11 cellular contexts compared by ENCODE assay signal in the genomic region with DNA sequence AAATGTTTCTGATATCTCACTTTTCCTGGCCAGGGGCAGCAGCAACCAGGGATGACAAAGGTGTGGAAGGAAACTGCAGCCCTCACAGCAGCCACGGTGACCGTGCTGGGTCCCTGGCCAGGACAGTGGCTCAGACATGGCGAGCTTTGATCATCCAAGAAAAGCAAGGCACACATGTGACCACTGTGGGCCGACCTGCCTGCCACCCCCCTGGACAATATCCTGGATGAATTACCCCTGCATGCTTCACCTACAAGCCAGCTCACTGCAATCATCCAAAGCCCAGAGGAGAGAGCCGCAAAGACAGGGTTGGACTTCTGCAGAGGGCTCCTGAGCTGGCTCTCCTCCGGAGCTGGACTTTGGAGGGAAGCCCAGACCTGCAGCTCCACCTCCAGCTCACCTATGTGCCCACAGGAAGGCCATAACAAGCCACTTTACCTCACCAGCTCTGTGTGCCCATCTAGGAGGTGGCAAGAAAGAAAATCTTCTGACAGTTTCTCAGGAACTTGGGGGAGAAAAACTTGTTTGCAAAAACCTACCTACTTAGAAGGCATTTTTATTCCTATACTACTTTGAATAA. TPM values are rescaled to one million over a fixed set of nuclear protein-coding genes. Genes with fewer than 3 reads are reported as not detected.
A peak's percentile ranks its signal among the peaks of the same experiment; 100 is the strongest.
DNase-seq lines count a peak whose midpoint lies in the region; ATAC-seq and TF ChIP-seq lines count a peak whose summit lies in the region.
"Had no signal": no experiment of that assay in that cellular context is flagged by ENCODE, and none has a peak within 500 bp of the region (broad histone marks: within the 10 kb centered on the region; RNA-seq: fewer than 3 reads in every experiment).

No MANE protein-coding gene starts in this region.

- H3K4me1 Mint-ChIP-seq in brain (peaks cover 74% of the 10 kb centered on the region), mesothelial cell of epicardium (peaks cover 41% of the 10 kb centered on the region)
- no peaks in the 10 kb centered on the region for H3K4me1 Mint-ChIP-seq in natural killer cell treated with Interleukin-12 subunit alpha and Interleukin-12 subunit beta and Interleukin-15 and Interleukin-18, amount 100 ng/mL, for 72 hours (ENCODE audit: low read depth in 2 of 2)

- H3K36me3 ChIP-seq in KMS-11 (ENCODE audit: insufficient read depth) (no peaks in the 10 kb centered on the region; the same call in 1 of the 2 replicates), stomach smooth muscle (ENCODE audit: control insufficient read depth in 2 of 2, insufficient read depth in 2 of 2, low read length in 2 of 2) (no peaks in the 10 kb centered on the region), ascending aorta (no peaks in the 10 kb centered on the region)
- H3K36me3 ChIP-seq: uterus had no signal

- peaks cover 56% of the 10 kb centered on the region for H3K4me1 ChIP-seq in KMS-11 (ENCODE audit: low read depth, poor library complexity, severe bottlenecking)
- peaks cover 70% of the 10 kb centered on the region for H3K4me1 ChIP-seq in stomach smooth muscle (ENCODE audit: control insufficient read depth, insufficient read depth, low read length)
- peaks cover 0 to 19% of the 10 kb centered on the region in 2 donors for H3K4me1 ChIP-seq in ascending aorta
- H3K4me1 ChIP-seq: uterus had no signal

- intact Hi-C loops in ascending aorta (cut with DNase I): loop anchor here (5.0 kb wide), 2 partner anchors 47 to 93 kb away; no protein-coding TSS in a partner anchor

- no peak for DNase-seq in mesothelial cell of epicardium (ENCODE audit: low spot score in 2 of 2, unreplicated experiment in 2 of 2)
- DNase-seq in ascending aorta (ENCODE audit: low spot score in 2 of 2): no peak
- no peak for DNase-seq in Ammon's horn (ENCODE audit: low spot score)
- DNase-seq in natural killer cell treated with Interleukin-12 subunit alpha and Interleukin-12 subunit beta and Interleukin-15 and Interleukin-18, amount 100 ng/mL, for 72 hours (ENCODE audit: low spot score): no peak
- DNase-seq: GDM1; stimulated activated CD4-positive, alpha-beta T cell treated with anti-CD3 and anti-CD28 coated beads, Interleukin-2, amount 100 ng/mL, for 48 hours; uterus had no signal

- H3K27me3 Mint-ChIP-seq in brain (peaks cover 29% of the 10 kb centered on the region), mesothelial cell of epicardium (ENCODE audit: low read depth) (peaks cover 16% of the 10 kb centered on the region)
- peaks cover 32 to 36% of the 10 kb centered on the region in 2 donors for H3K27me3 Mint-ChIP-seq in natural killer cell treated with Interleukin-12 subunit alpha and Interleukin-12 subunit beta and Interleukin-15 and Interleukin-18, amount 100 ng/mL, for 72 hours

- TF ChIP-seq CTCF in KMS-11 (conservative IDR thresholded peaks at IDR 0.05; ENCODE audit: low read depth, low read length) (no peak), brain (conservative IDR thresholded peaks at IDR 0.05) (no peak), mesothelial cell of epicardium (IDR thresholded peaks at IDR 0.05; ENCODE audit: unreplicated experiment) (no peak), ascending aorta (IDR thresholded peaks at IDR 0.05) (no peak)

- H3K9me3 ChIP-seq in stomach smooth muscle (ENCODE audit: control insufficient read depth in 2 of 2, low read length in 2 of 2) (no peaks in the 10 kb centered on the region), ascending aorta (no peaks in the 10 kb centered on the region)
- H3K9me3 ChIP-seq: uterus had no signal

- no peaks in the 10 kb centered on the region; the same call in 1 of the 2 replicates for H4K20me1 ChIP-seq in KMS-11 (ENCODE audit: insufficient read depth)

- H3K4me3 ChIP-seq in KMS-11 (IDR thresholded peaks at IDR 0.05; ENCODE audit: insufficient read depth, low read depth, low read length): no peak overlapping the region
- peak overlapping the region; percentile 87 to 91 for H3K4me3 ChIP-seq in stomach smooth muscle (ENCODE audit: low read length in 2 of 2)
- peak overlapping the region in 1 of 2 donors; percentile 73 for H3K4me3 ChIP-seq in ascending aorta

- H3K27ac ChIP-seq in KMS-11 (peak overlapping the region; percentile 93), stomach smooth muscle (ENCODE audit: low read length) (peak overlapping the region; percentile 95), ascending aorta (no peak overlapping the region)

- H3K4me3 Mint-ChIP-seq in brain: peak overlapping the region; percentile 80 to 93 (median 92)
- peak overlapping the region; percentile 65 for H3K4me3 Mint-ChIP-seq in mesothelial cell of epicardium
- H3K4me3 Mint-ChIP-seq in natural killer cell treated with Interleukin-12 subunit alpha and Interleukin-12 subunit beta and Interleukin-15 and Interleukin-18, amount 100 ng/mL, for 72 hours: no peak overlapping the region
- H3K4me3 Mint-ChIP-seq: T-helper 2 cell treated with Interferon-gamma antibody and Interleukin-4, amounts not matched to agents 5 μg/mL and 100 μg/mL, for 36 hours had no signal

- H3K9me3 Mint-ChIP-seq in brain (peaks cover 0 to 3% (median 0%) of the 10 kb centered on the region in 5 experiments), mesothelial cell of epicardium (no peaks in the 10 kb centered on the region)
- no peaks in the 10 kb centered on the region for H3K9me3 Mint-ChIP-seq in natural killer cell treated with Interleukin-12 subunit alpha and Interleukin-12 subunit beta and Interleukin-15 and Interleukin-18, amount 100 ng/mL, for 72 hours
- H3K9me3 Mint-ChIP-seq: T-helper 2 cell treated with Interferon-gamma antibody and Interleukin-4, amounts not matched to agents 5 μg/mL and 100 μg/mL, for 36 hours had no signal

- peaks cover 92% of the 10 kb centered on the region for H3K79me2 ChIP-seq in KMS-11 (ENCODE audit: insufficient read depth, low read depth)

- no peak for ATAC-seq in natural killer cell treated with Interleukin-12 subunit alpha and Interleukin-12 subunit beta and Interleukin-15 and Interleukin-18, amount 100 ng/mL, for 72 hours

- H3K36me3 Mint-ChIP-seq in brain: no peaks in the 10 kb centered on the region
- no peaks in the 10 kb centered on the region for H3K36me3 Mint-ChIP-seq in mesothelial cell of epicardium
- H3K36me3 Mint-ChIP-seq in natural killer cell treated with Interleukin-12 subunit alpha and Interleukin-12 subunit beta and Interleukin-15 and Interleukin-18, amount 100 ng/mL, for 72 hours: no peaks in the 10 kb centered on the region

- H3K27ac Mint-ChIP-seq in brain (peak overlapping the region in 4 of 5 experiments; percentile 26 to 87 (median 74)), mesothelial cell of epicardium (no peak overlapping the region)
- no peak overlapping the region for H3K27ac Mint-ChIP-seq in natural killer cell treated with Interleukin-12 subunit alpha and Interleukin-12 subunit beta and Interleukin-15 and Interleukin-18, amount 100 ng/mL, for 72 hours
- H3K27ac Mint-ChIP-seq: T-helper 2 cell treated with Interferon-gamma antibody and Interleukin-4, amounts not matched to agents 5 μg/mL and 100 μg/mL, for 36 hours had no signal

- peak overlapping the region; percentile 77 for H3K4me2 ChIP-seq in KMS-11

- H3K9ac ChIP-seq in KMS-11 (peak overlapping the region; percentile 87), stomach smooth muscle (ENCODE audit: low read length in 2 of 2) (peak overlapping the region; percentile 83 to 86)

- H3K27me3 ChIP-seq in KMS-11 (ENCODE audit: insufficient read depth, low read depth) (no peaks in the 10 kb centered on the region), stomach smooth muscle (ENCODE audit: control insufficient read depth in 1 of 2, insufficient read depth in 2 of 2, low read length in 2 of 2) (no peaks in the 10 kb centered on the region), ascending aorta (no peaks in the 10 kb centered on the region)
- H3K27me3 ChIP-seq: uterus had no signal

- H2AFZ ChIP-seq in KMS-11 (ENCODE audit: low read depth): no peak overlapping the region

RNA-seq across cellular contexts. Expression of a gene that starts 2.7 kb away (rescaled TPM):
- 6.0 TPM for polyA plus RNA-seq in brain (ENCODE audit: insufficient read depth, low read depth, low replicate concordance)
- total RNA-seq in mesothelial cell of epicardium (34.5 to 39.4 TPM (median 35.9 TPM) in 3 replicates), ascending aorta (20.4 TPM)
- under 1 TPM in 1 of 2 donors, not detected in 1; 0.95 TPM for total RNA-seq in natural killer cell treated with Interleukin-12 subunit alpha and Interleukin-12 subunit beta and Interleukin-15 and Interleukin-18, amount 100 ng/mL, for 72 hours

Comparison
In these comparisons a context has a peak if more than half of its experiments do, and no peak if none do; other contexts are left out.
1. H3K27ac ChIP-seq: peak in KMS-11 (single experiment) and stomach smooth muscle (single experiment); none in ascending aorta (0 of 2).
2. H3K27ac Mint-ChIP-seq: peak in brain (4 of 5); none in mesothelial cell of epicardium (single experiment) and natural killer cell treated with Interleukin-12 subunit alpha and Interleukin-12 subunit beta and Interleukin-15 and Interleukin-18, amount 100 ng/mL, for 72 hours (0 of 2).
3. RNA of a gene that starts 2.7 kb away (total RNA-seq): 34.5 to 39.4 TPM in mesothelial cell of epicardium and 20.4 TPM in ascending aorta (single experiment); 0.95 TPM in natural killer cell treated with Interleukin-12 subunit alpha and Interleukin-12 subunit beta and Interleukin-15 and Interleukin-18, amount 100 ng/mL, for 72 hours; every median in the first group is over 10 times any median in the second.